14 cellular contexts compared by ENCODE assay signal in genomic region chr4:4880492-4880891, GRCh38. TPM values are rescaled to one million over a fixed set of nuclear protein-coding genes. Genes with fewer than 3 reads are reported as not detected.
DNase-seq lines count a peak whose midpoint lies in the region; ATAC-seq, FAIRE-seq and TF ChIP-seq lines count a peak whose summit lies in the region.
"Had no signal": no experiment of that assay in that cellular context is flagged by ENCODE, and none has a peak within 500 bp of the region (broad histone marks: within the 10 kb centered on the region; RNA-seq: fewer than 3 reads in every experiment).

No MANE protein-coding gene starts in this region.

- H4K20me1 ChIP-seq in Loucy (ENCODE audit: insufficient read depth, low read length, poor library complexity, severe bottlenecking) = no peaks in the 10 kb centered on the region
- H4K20me1 ChIP-seq in neural progenitor cell (ENCODE audit: low read depth) = no peaks in the 10 kb centered on the region

- TF ChIP-seq CTCF in GM10266 (IDR thresholded peaks at IDR 0.05; ENCODE audit: control insufficient read depth, insufficient read depth, low read depth, missing control alignments) (peak; percentile 44), Loucy (conservative IDR thresholded peaks at IDR 0.05; ENCODE audit: low read length) (peak; percentile 48), bronchial epithelial cell (IDR thresholded peaks at IDR 0.05; ENCODE audit: insufficient read depth, low read length, severe bottlenecking) (peak; percentile 32), neural progenitor cell (IDR thresholded peaks at IDR 0.05) (peak; percentile 52), left lung (IDR thresholded peaks at IDR 0.05) (no peak)

- peaks cover 26% of the 10 kb centered on the region for H3K27me3 Mint-ChIP-seq in neural progenitor cell (ENCODE audit: insufficient read depth, low read depth)

- H3K9me2 ChIP-seq in Loucy (replicated peaks; ENCODE audit: low read depth, low read length) = no peaks in the 10 kb centered on the region

- H3K36me3 Mint-ChIP-seq in neural progenitor cell = no peaks in the 10 kb centered on the region

- H3K79me2 ChIP-seq in Loucy (ENCODE audit: insufficient read depth, low read length) (no peaks in the 10 kb centered on the region), neural progenitor cell (ENCODE audit: low read depth) (no peaks in the 10 kb centered on the region)

- no peak overlapping the region for H3K4me3 ChIP-seq in Loucy (ENCODE audit: low read length, poor library complexity, severe bottlenecking)
- H3K4me3 ChIP-seq in bronchial epithelial cell (ENCODE audit: low read depth, low read length) = no peak overlapping the region
- no peak overlapping the region for H3K4me3 ChIP-seq in neural progenitor cell
- no peak overlapping the region for H3K4me3 ChIP-seq in left lung
- H3K4me3 ChIP-seq: mucosa of descending colon, sigmoid colon had no signal

- intact Hi-C loops in left lung (cut with DNase I) = no loop called here

- H3K4me1 ChIP-seq in Loucy (ENCODE audit: insufficient read depth, low read length, poor library complexity, severe bottlenecking) (no peaks in the 10 kb centered on the region), neural progenitor cell (no peaks in the 10 kb centered on the region), left lung (no peaks in the 10 kb centered on the region)
- H3K4me1 ChIP-seq: sigmoid colon had no signal

- no peak for FAIRE-seq in bronchial epithelial cell (lab: Jason Lieb, UNC)
- FAIRE-seq: RCC 7860 had no signal

- DNase-seq in GM10266 (ENCODE audit: extremely low spot score) = no peak
- DNase-seq in bronchial epithelial cell (ENCODE audit: low read depth) = no peak
- no peak for DNase-seq in neural progenitor cell (ENCODE audit: low spot score)
- no peak for DNase-seq in left lung
- no peak for DNase-seq in caudate nucleus (lab: John Stamatoyannopoulos, UW)
- DNase-seq in GDM1 (lab: John Stamatoyannopoulos, UW) = no peak
- DNase-seq in stimulated activated CD4-positive, alpha-beta T cell treated with anti-CD3 and anti-CD28 coated beads, Interleukin-4, amount 100 ng/mL, for 1 hour = no peak
- DNase-seq: activated B cell treated with CpG ODN at 0.5 μM for 24 hours, cortex of kidney, mucosa of descending colon, NCI-H1436 treated with DMSO at 0.1 percent for 48 hours, sigmoid colon had no signal

- H3F3A ChIP-seq in Loucy (ENCODE audit: low read depth) (no peaks in the 10 kb centered on the region), neural progenitor cell (ENCODE audit: low read depth) (no peaks in the 10 kb centered on the region)

- no peak overlapping the region for H3K9ac ChIP-seq in Loucy (ENCODE audit: low read depth, low read length, poor library complexity, severe bottlenecking)
- no peak overlapping the region for H3K9ac ChIP-seq in neural progenitor cell

- no peak overlapping the region for H3K4me3 Mint-ChIP-seq in neural progenitor cell
- H3K4me3 Mint-ChIP-seq: activated B cell treated with CpG ODN at 0.5 μM for 24 hours had no signal

- H3K36me3 ChIP-seq in Loucy (ENCODE audit: insufficient read depth, low read length) (no peaks in the 10 kb centered on the region), bronchial epithelial cell (ENCODE audit: control insufficient read depth, insufficient read depth, low read length) (no peaks in the 10 kb centered on the region), neural progenitor cell (no peaks in the 10 kb centered on the region), left lung (no peaks in the 10 kb centered on the region)
- H3K36me3 ChIP-seq: sigmoid colon had no signal

- no peak overlapping the region for H3K27ac Mint-ChIP-seq in neural progenitor cell
- H3K27ac Mint-ChIP-seq: activated B cell treated with CpG ODN at 0.5 μM for 24 hours had no signal

- no peak for ATAC-seq in left lung
- ATAC-seq: mucosa of descending colon had no signal

- peaks cover 10% of the 10 kb centered on the region for H3K4me1 Mint-ChIP-seq in neural progenitor cell
- H3K4me1 Mint-ChIP-seq: activated B cell treated with CpG ODN at 0.5 μM for 24 hours had no signal

- no peaks in the 10 kb centered on the region for H3K9me3 ChIP-seq in Loucy (ENCODE audit: insufficient read depth, low read depth, low read length)
- H3K9me3 ChIP-seq in neural progenitor cell (ENCODE audit: low read depth) = no peaks in the 10 kb centered on the region
- H3K9me3 ChIP-seq in left lung = no peaks in the 10 kb centered on the region
- H3K9me3 ChIP-seq: mucosa of descending colon, sigmoid colon had no signal

- H3K9me3 Mint-ChIP-seq in neural progenitor cell = peaks cover 2% of the 10 kb centered on the region
- H3K9me3 Mint-ChIP-seq: activated B cell treated with CpG ODN at 0.5 μM for 24 hours had no signal

- no peaks in the 10 kb centered on the region for H3K27me3 ChIP-seq in Loucy (ENCODE audit: insufficient read depth, low read length, poor library complexity, severe bottlenecking)
- H3K27me3 ChIP-seq in bronchial epithelial cell (ENCODE audit: control insufficient read depth, insufficient read depth, low read length) = peaks cover 1% of the 10 kb centered on the region
- H3K27me3 ChIP-seq in neural progenitor cell = peaks cover 88% of the 10 kb centered on the region
- H3K27me3 ChIP-seq in left lung = peaks cover 0 to 75% of the 10 kb centered on the region in 2 donors

- H2AFZ ChIP-seq in Loucy (ENCODE audit: low read length) = no peak overlapping the region
- H2AFZ ChIP-seq in neural progenitor cell (replicated peaks) = no peak overlapping the region

- H3K4me2 ChIP-seq in Loucy (ENCODE audit: low read depth, low read length, poor library complexity, severe bottlenecking) = no peak overlapping the region
- no peak overlapping the region for H3K4me2 ChIP-seq in neural progenitor cell

- no peak overlapping the region for H3K27ac ChIP-seq in neural progenitor cell
- no peak overlapping the region for H3K27ac ChIP-seq in left lung
- no peak overlapping the region for H3K27ac ChIP-seq in caudate nucleus (ENCODE audit: low read depth, low read length)
- H3K27ac ChIP-seq: sigmoid colon had no signal

RNA-seq across cellular contexts. Expression of gene MSX1, which starts 21.0 kb away (rescaled TPM):
- under 0.01 and 0.26 TPM in 2 replicates for total RNA-seq in bronchial epithelial cell
- total RNA-seq in neural progenitor cell (ENCODE audit: low replicate concordance) = 0.65 TPM in 1 of 2 replicates, not detected in the other
- total RNA-seq in left lung = 1 to 10 TPM; 2.0 to 2.9 TPM
- total RNA-seq: activated B cell treated with CpG ODN at 0.5 μM for 24 hours had no signal

Comparison
In these comparisons a context has a peak if more than half of its experiments do, and no peak if none do; other contexts are left out.
1. CTCF ChIP-seq: peak in GM10266 (single experiment), Loucy (single experiment), bronchial epithelial cell (single experiment) and neural progenitor cell (single experiment); none in left lung (0 of 2).